Comparison of ENCODE assay signal across 8 cellular contexts in genomic region chr6:110509617-110510231, GRCh38. TPM values are rescaled to one million over a fixed set of nuclear protein-coding genes. Genes with fewer than 3 reads are reported as not detected.
DNase-seq lines count a peak whose midpoint lies in the region; ATAC-seq and TF ChIP-seq lines count a peak whose summit lies in the region.

No MANE protein-coding gene starts in this region.

- no peaks in the 10 kb centered on the region for H3K9me3 ChIP-seq in RWPE2 (ENCODE audit: severe bottlenecking)

- peak; percentile 49 for DNase-seq in HFF-Myc (ENCODE audit: extremely low read depth, low read depth)
- no peak for DNase-seq in RWPE2 (ENCODE audit: low spot score)
- DNase-seq in epithelial cell of proximal tubule (ENCODE audit: low read depth): peak; percentile 48
- DNase-seq in pons (ENCODE audit: low spot score): peak; percentile 5
- no peak for DNase-seq in NCI-H345 (lab: John Stamatoyannopoulos, UW)
- no peak for DNase-seq in DMS114 treated with DMSO at 0.1 percent for 48 hours (lab: John Stamatoyannopoulos, UW; ENCODE audit: unreplicated experiment)

- no peaks in the 10 kb centered on the region for H3K36me3 ChIP-seq in RWPE2 (ENCODE audit: low read depth)

- H3K27me3 ChIP-seq in RWPE2 (ENCODE audit: insufficient read depth, poor library complexity, severe bottlenecking): no peaks in the 10 kb centered on the region

- H3K27ac ChIP-seq in RWPE2 (ENCODE audit: poor library complexity, severe bottlenecking): peak overlapping the region; percentile 58

- TF ChIP-seq CTCF in HFF-Myc (IDR thresholded peaks at IDR 0.05; ENCODE audit: low read depth, low read length, missing control alignments): no peak
- TF ChIP-seq CTCF in RWPE2 (IDR thresholded peaks at IDR 0.05; ENCODE audit: poor library complexity, severe bottlenecking): no peak
- TF ChIP-seq CTCF in epithelial cell of proximal tubule (conservative IDR thresholded peaks at IDR 0.05; ENCODE audit: low read depth, low read length): no peak

- H3K4me3 ChIP-seq in HFF-Myc (replicated peaks; ENCODE audit: low read depth, low read length) (no peak overlapping the region), RWPE2 (ENCODE audit: severe bottlenecking) (no peak overlapping the region), epithelial cell of proximal tubule (ENCODE audit: low read depth, low read length) (no peak overlapping the region)

- ATAC-seq in RWPE2 (ENCODE audit: low read depth) (peak; percentile 85), GM19452 (IDR thresholded peaks at IDR 0.05; ENCODE audit: unreplicated experiment) (no peak), GM18502 (IDR thresholded peaks at IDR 0.05; ENCODE audit: poor library complexity, unreplicated experiment) (no peak)

- H3K4me1 ChIP-seq in RWPE2 (ENCODE audit: insufficient read depth, poor library complexity, severe bottlenecking): peaks cover 33% of the 10 kb centered on the region

RNA-seq across cellular contexts. Expression of gene SLC22A16, which starts 33.3 kb away (rescaled TPM):
- 0.14 TPM in 1 of 2 replicates, not detected in the other for total RNA-seq in epithelial cell of proximal tubule

Comparison
In these comparisons a context has a peak if more than half of its experiments do, and no peak if none do; other contexts are left out.
1. DNase-seq: peak in HFF-Myc (single experiment), epithelial cell of proximal tubule (single experiment) and pons (single experiment); none in RWPE2 (single experiment), NCI-H345 (single experiment) and DMS114 treated with DMSO at 0.1 percent for 48 hours (single experiment).